1 cellular context compared by ENCODE assay signal in genomic region chr6:28803337-28803709, GRCh38.
TF ChIP-seq lines count a peak whose summit lies in the region.

No MANE protein-coding gene starts in this region.

TF ChIP-seq in HEK293, 187 proteins besides CTCF, POLR2A, EP300 and RAD21 (continued from another document and continues in another):
- TF ChIP-seq ZNF239 (tag by site-specific recombination; IDR thresholded peaks at IDR 0.05) (no peak), ZBTB48 (tag by site-specific recombination; IDR thresholded peaks at IDR 0.05) (peak; percentile 93), ZNF280D (tag by site-specific recombination; IDR thresholded peaks at IDR 0.05) (no peak), ZNF398 (tag by site-specific recombination; IDR thresholded peaks at IDR 0.05) (peak; percentile 97), ZNF335 (tag by site-specific recombination; conservative IDR thresholded peaks at IDR 0.05) (peak; percentile 98), ZNF791 (tag by site-specific recombination; IDR thresholded peaks at IDR 0.05) (no peak), ZFP3 (tag by site-specific recombination; IDR thresholded peaks at IDR 0.05; ENCODE audit: low read depth) (no peak), ZNF629 (tag by site-specific recombination; IDR thresholded peaks at IDR 0.05) (peak; percentile 37; the same call in 1 of the 2 replicates), ZNF354C (tag by site-specific recombination; IDR thresholded peaks at IDR 0.05; ENCODE audit: borderline replicate concordance, low read depth) (no peak), PRDM10 (tag by site-specific recombination; IDR thresholded peaks at IDR 0.05) (peak; percentile 95), ZNF624 (tag by site-specific recombination; IDR thresholded peaks at IDR 0.05) (peak; percentile 78; the same call in 1 of the 2 replicates), EGR2 (tag by site-specific recombination; IDR thresholded peaks at IDR 0.05; ENCODE audit: low read depth) (peak; percentile 69), ZNF837 (tag by site-specific recombination; IDR thresholded peaks at IDR 0.05) (0 out of 2 replicates have a peak, but pooled peaks have one; percentile 50), ZNF768 (tag by site-specific recombination; IDR thresholded peaks at IDR 0.05) (no peak), INSM2 (tag by site-specific recombination; IDR thresholded peaks at IDR 0.05) (no peak), ZBTB11 (tag by site-specific recombination; conservative IDR thresholded peaks at IDR 0.05; ENCODE audit: low read depth) (0 out of 2 replicates have a peak, but pooled peaks have one; percentile 24), ZBTB10 (tag by site-specific recombination; IDR thresholded peaks at IDR 0.05) (peak; percentile 86), ZNF701 (tag by site-specific recombination; IDR thresholded peaks at IDR 0.05) (peak; percentile 44; the same call in 1 of the 2 replicates), ZSCAN23 (tag by site-specific recombination; IDR thresholded peaks at IDR 0.05) (0 out of 2 replicates have a peak, but pooled peaks have one; percentile 74), ZBTB26 (tag by site-specific recombination; optimal IDR thresholded peaks at IDR 0.05) (no peak), ZNF610 (tag by site-specific recombination; IDR thresholded peaks at IDR 0.05; ENCODE audit: borderline replicate concordance) (peak; percentile 62; the same call in 1 of the 2 replicates), ZNF529 (tag by site-specific recombination; IDR thresholded peaks at IDR 0.05; ENCODE audit: insufficient replicate concordance) (no peak), ZBTB20 (tag by site-specific recombination; IDR thresholded peaks at IDR 0.05) (peak; percentile 93), ZNF692 (tag by site-specific recombination; IDR thresholded peaks at IDR 0.05) (peak; percentile 63; the same call in 1 of the 2 replicates), HOXA7 (CRISPR knock-in tag; IDR thresholded peaks at IDR 0.05; ENCODE audit: borderline replicate concordance) (no peak), ZNF324 (tag by site-specific recombination; IDR thresholded peaks at IDR 0.05) (peak; percentile 77), ZNF548 (tag by site-specific recombination; IDR thresholded peaks at IDR 0.05) (no peak), PATZ1 (tag by site-specific recombination; IDR thresholded peaks at IDR 0.05) (peak; percentile 90), MZF1 (tag by site-specific recombination; IDR thresholded peaks at IDR 0.05; ENCODE audit: borderline replicate concordance) (peak; percentile 42), KLF1 (tag by site-specific recombination; IDR thresholded peaks at IDR 0.05) (no peak), ZNF830 (tag by site-specific recombination; IDR thresholded peaks at IDR 0.05; ENCODE audit: low read depth) (no peak), SP7 (tag by site-specific recombination; IDR thresholded peaks at IDR 0.05) (peak; percentile 44; the same call in 1 of the 2 replicates), SP2 (tag by site-specific recombination; IDR thresholded peaks at IDR 0.05) (no peak)
